In genomic region chr20:52833901-52834300, GRCh38 we compare ENCODE assay signal across 27 cellular contexts.
"Had no signal": no experiment of that assay in that cellular context is flagged by ENCODE, and none has a peak within 500 bp of the region (broad histone marks: within the 10 kb centered on the region; RNA-seq: fewer than 3 reads in every experiment).

No MANE protein-coding gene starts in this region.

- H3K27ac ChIP-seq: ascending aorta, brain microvascular endothelial cell, coronary artery, dorsolateral prefrontal cortex, VCaP had no signal

- H3K4me1 ChIP-seq: ascending aorta had no signal

- H3K27me3 ChIP-seq: ascending aorta, brain microvascular endothelial cell had no signal

- ATAC-seq: activated naive CD4-positive, alpha-beta T cell treated with anti-CD3 and anti-CD28 coated beads, Interleukin-2, amount 50 U/mL, for 72 hours; activated T-cell treated with anti-CD3 and anti-CD28 coated beads, Interleukin-2, amount 50 U/mL, for 72 hours; esophagus mucosa; WTC11 had no signal

- H3K36me3 ChIP-seq: ascending aorta, brain microvascular endothelial cell had no signal

- DNase-seq: activated CD4-positive, alpha-beta memory T cell treated with anti-CD3 and anti-CD28 coated beads, Interleukin-2, amount 10 ng/mL, durations not matched to agents 7 days and 5 days; activated CD4-positive, alpha-beta T cell treated with anti-CD3 and anti-CD28 coated beads for 1 hour; activated CD4-positive, alpha-beta T cell treated with anti-CD3 and anti-CD28 coated beads for 4 hours; activated CD4-positive, alpha-beta T cell treated with anti-CD3 and anti-CD28 coated beads, Interleukin-2, amount 10 ng/mL, durations not matched to agents 7 days and 5 days; activated CD4-positive, alpha-beta T cell treated with anti-CD3 and anti-CD28 coated beads, Interleukin-2, amount 50 U/mL, for 4 hours; activated CD8-positive, alpha-beta memory T cell treated with anti-CD3 and anti-CD28 coated beads, Interleukin-2, amount 50 U/mL, for 48 hours; activated gamma-delta T cell; activated naive CD4-positive, alpha-beta T cell; activated naive CD4-positive, alpha-beta T cell treated with anti-CD3 and anti-CD28 coated beads, Interleukin-2, amount 10 ng/mL, durations not matched to agents 7 days and 5 days; activated naive CD8-positive, alpha-beta T cell treated with anti-CD3 and anti-CD28 coated beads, Interleukin-2, amount 10 ng/mL, durations not matched to agents 7 days and 5 days; activated T-cell treated with anti-CD3 and anti-CD28 coated beads for 4 hours; activated T-cell treated with anti-CD3 and anti-CD28 coated beads, Interleukin-2, amount 50 U/mL, for 24 hours; activated T-cell treated with anti-CD3 and anti-CD28 coated beads, Interleukin-2, amount 50 U/mL, for 72 hours; brain microvascular endothelial cell; dorsolateral prefrontal cortex; effector memory CD4-positive, alpha-beta T cell; endodermal cell; foreskin fibroblast; head of caudate nucleus; T-helper 2 cell had no signal

- FAIRE-seq: frontal cortex had no signal

- H3K4me3 ChIP-seq: ascending aorta, coronary artery, dorsolateral prefrontal cortex had no signal
